11 cellular contexts compared by ENCODE assay signal in genomic region chr5:139141841-139142240, GRCh38. TPM values are rescaled to one million over a fixed set of nuclear protein-coding genes. Genes with fewer than 3 reads are reported as not detected.
DNase-seq lines count a peak whose midpoint lies in the region; ATAC-seq, FAIRE-seq and TF ChIP-seq lines count a peak whose summit lies in the region.
"Had no signal": no experiment of that assay in that cellular context is flagged by ENCODE, and none has a peak within 500 bp of the region (broad histone marks: within the 10 kb centered on the region; RNA-seq: fewer than 3 reads in every experiment).

No MANE protein-coding gene starts in this region.

- H3K36me3 ChIP-seq in GM12878 (ENCODE audit: control insufficient read depth in 2 of 2, insufficient read depth in 2 of 2, low read length in 1 of 2) (no peaks in the 10 kb centered on the region), right atrium auricular region (no peaks in the 10 kb centered on the region), prostate gland (no peaks in the 10 kb centered on the region)

- H4K20me1 ChIP-seq in GM12878 (ENCODE audit: control insufficient read depth, insufficient read depth) = no peaks in the 10 kb centered on the region

- POLR2A ChIA-PET in GM12878 (lab: Charles Lee) = interaction anchor here (0.6 to 1.9 kb wide), 2 partner anchors 37 to 70 kb away, joined by 3 to 6 read pairs; no protein-coding TSS in a partner anchor
- POLR2A ChIA-PET in GM10248 (lab: Yijun Ruan, JAX) = no interaction called here

- RAD21 ChIA-PET in GM12878 (lab: Charles Lee; ENCODE audit: unreplicated experiment) = interaction anchor here (1.8 kb wide), 1 partner anchor 56 kb away, joined by 5 read pairs; the partner anchor contains the start of gene SIL1

- TF ChIP-seq RAD21 in GM12878 (IDR thresholded peaks at IDR 0.05; ENCODE audit: insufficient read depth, low read depth, low read length) = no peak

- no TSS peak for BruUV-seq in GM12878 (replicated peaks; lab: Mats Ljungman, UMichigan)

- 98% methylated on average over 2 of the region's 2 CpGs for WGBS in GM12878 (ENCODE audit: insufficient coverage, insufficient replicate concordance, low lambda C conversion rate, missing lambda C conversion rate)
- 15% methylated on average over 2 of the region's 2 CpGs for WGBS in prostate gland

- FAIRE-seq in GM12878 (lab: Jason Lieb, UNC) = no peak

- TF ChIP-seq CTCF in GM12878 (IDR thresholded peaks at IDR 0.05 in 2 of 3, conservative IDR thresholded peaks at IDR 0.05 in 1 of 3; ENCODE audit: control insufficient read depth in 2 of 3, extremely low read depth in 1 of 3, insufficient read depth in 1 of 3, low read depth in 3 of 3, low read length in 3 of 3) (no peak), right atrium auricular region (IDR thresholded peaks at IDR 0.05) (no peak), prostate gland (IDR thresholded peaks at IDR 0.05) (no peak), GM10248 (IDR thresholded peaks at IDR 0.05; ENCODE audit: control extremely low read depth, extremely low read depth, low read depth, missing control alignments) (no peak)

- H3K4me2 ChIP-seq in GM12878 (ENCODE audit: control insufficient read depth, insufficient read depth) = peak overlapping the region; percentile 22; the same call in 1 of the 2 replicates

- no peaks in the 10 kb centered on the region for H3K9me3 ChIP-seq in GM12878 (replicated peaks; ENCODE audit: control insufficient read depth, insufficient read depth, low read length)
- H3K9me3 ChIP-seq in right atrium auricular region = no peaks in the 10 kb centered on the region
- H3K9me3 ChIP-seq in prostate gland = no peaks in the 10 kb centered on the region

- ATAC-seq in GM12878 (no peak), HG02759 (IDR thresholded peaks at IDR 0.05; ENCODE audit: unreplicated experiment) (no peak), GM18519 (IDR thresholded peaks at IDR 0.05; ENCODE audit: low FRiP score, unreplicated experiment) (no peak)
- ATAC-seq: Panc1 had no signal

- H3K9ac ChIP-seq in GM12878 (ENCODE audit: control insufficient read depth, insufficient read depth, low read length) = no peak overlapping the region

- CTCF ChIA-PET in GM12878 (lab: Yijun Ruan, JAX) = interaction anchor here (1.1 kb wide), 1 partner anchor 10 kb away, joined by 3 read pairs; no protein-coding TSS in a partner anchor
- CTCF ChIA-PET in GM10248 (lab: Yijun Ruan, JAX) = interaction anchor here (1.5 to 2.0 kb wide), 2 partner anchors 9 to 16 kb away, joined by 3 to 9 read pairs; no protein-coding TSS in a partner anchor

- intact Hi-C loops in GM12878 (cut with micrococcal nuclease; ENCODE audit: unreplicated experiment) (no loop called here), prostate gland (cut with DNase I) (no loop called here)

- H3K4me3 ChIP-seq in GM12878 (no peak overlapping the region), right atrium auricular region (no peak overlapping the region), prostate gland (no peak overlapping the region)

- TF ChIP-seq POLR2A in GM12878 (IDR thresholded peaks at IDR 0.05; ENCODE audit: low read depth, low read length) (no peak), prostate gland (IDR thresholded peaks at IDR 0.05) (no peak)

- in situ Hi-C loops in GM12878 (cut with MboI) = no loop called here

- H3K27me3 ChIP-seq in GM12878 (replicated peaks in 1 of 2; ENCODE audit: control insufficient read depth in 2 of 2, insufficient read depth in 2 of 2, low read length in 1 of 2) (no peaks in the 10 kb centered on the region), right atrium auricular region (no peaks in the 10 kb centered on the region), prostate gland (replicated peaks; ENCODE audit: insufficient read depth) (no peaks in the 10 kb centered on the region)

- H2AFZ ChIP-seq in GM12878 (ENCODE audit: control insufficient read depth, low read depth, low read length) = no peak overlapping the region

- H3K27ac ChIP-seq in GM12878 (ENCODE audit: control insufficient read depth, insufficient read depth) = no peak overlapping the region
- peak overlapping the region; percentile 60 to 72 for H3K27ac ChIP-seq in right atrium auricular region
- H3K27ac ChIP-seq in prostate gland = peak overlapping the region; percentile 24 to 38

- DNase-seq in EL (peak; percentile 45), GM12878 (ENCODE audit: low read depth, low spot score) (no peak), right atrium auricular region (ENCODE audit: low spot score) (peak; percentile 63), prostate gland (ENCODE audit: low spot score) (peak; percentile 32), GM10248 (ENCODE audit: extremely low spot score) (no peak)
- no peak for DNase-seq in stimulated activated CD4-positive, alpha-beta T cell treated with anti-CD3 and anti-CD28 coated beads, Interleukin-4, amount 100 ng/mL, for 4 hours
- DNase-seq: activated CD4-positive, alpha-beta T cell treated with anti-CD3 and anti-CD28 coated beads for 1 hour; central memory CD4-positive, alpha-beta T cell had no signal

- SMC1A ChIA-PET in GM12878 (lab: Charles Lee; ENCODE audit: uncharacterized antibody, unreplicated experiment) = interaction anchor here (1.4 kb wide), 1 partner anchor 15 kb away, joined by 3 read pairs; no protein-coding TSS in a partner anchor

- peaks cover 14% of the 10 kb centered on the region for H3K79me2 ChIP-seq in GM12878 (ENCODE audit: control insufficient read depth, insufficient read depth, low read length)

- no peak for TF ChIP-seq EP300 in GM12878 (IDR thresholded peaks at IDR 0.05; ENCODE audit: borderline replicate concordance in 1 of 2, control insufficient read depth in 1 of 2, low read depth in 2 of 2, low read length in 2 of 2)

- H3K4me1 ChIP-seq in GM12878 (ENCODE audit: control insufficient read depth, insufficient read depth, low read length) (peaks cover 29% of the 10 kb centered on the region), right atrium auricular region (peaks cover 0 to 50% of the 10 kb centered on the region in 2 donors), prostate gland (replicated peaks) (peaks cover 13% of the 10 kb centered on the region)

TF ChIP-seq in GM12878, 131 proteins besides CTCF, POLR2A, EP300 and RAD21 (continues in another document):
- TF ChIP-seq NR2C1 (IDR thresholded peaks at IDR 0.05) (no peak), USF2 (IDR thresholded peaks at IDR 0.05; ENCODE audit: borderline replicate concordance, low read depth, low read length) (no peak), ZNF384 (IDR thresholded peaks at IDR 0.05; ENCODE audit: borderline replicate concordance, low read depth, low read length) (no peak), PML (IDR thresholded peaks at IDR 0.05; ENCODE audit: low read length) (no peak), RELA (IDR thresholded peaks at IDR 0.05; ENCODE audit: borderline replicate concordance, partially characterized antibody) (no peak), WRNIP1 (IDR thresholded peaks at IDR 0.05; ENCODE audit: borderline replicate concordance, low read depth, low read length) (no peak), RAD51 (IDR thresholded peaks at IDR 0.05) (no peak), HCFC1 (IDR thresholded peaks at IDR 0.05; ENCODE audit: low read length) (no peak)
- TF ChIP-seq, protein P1, sequence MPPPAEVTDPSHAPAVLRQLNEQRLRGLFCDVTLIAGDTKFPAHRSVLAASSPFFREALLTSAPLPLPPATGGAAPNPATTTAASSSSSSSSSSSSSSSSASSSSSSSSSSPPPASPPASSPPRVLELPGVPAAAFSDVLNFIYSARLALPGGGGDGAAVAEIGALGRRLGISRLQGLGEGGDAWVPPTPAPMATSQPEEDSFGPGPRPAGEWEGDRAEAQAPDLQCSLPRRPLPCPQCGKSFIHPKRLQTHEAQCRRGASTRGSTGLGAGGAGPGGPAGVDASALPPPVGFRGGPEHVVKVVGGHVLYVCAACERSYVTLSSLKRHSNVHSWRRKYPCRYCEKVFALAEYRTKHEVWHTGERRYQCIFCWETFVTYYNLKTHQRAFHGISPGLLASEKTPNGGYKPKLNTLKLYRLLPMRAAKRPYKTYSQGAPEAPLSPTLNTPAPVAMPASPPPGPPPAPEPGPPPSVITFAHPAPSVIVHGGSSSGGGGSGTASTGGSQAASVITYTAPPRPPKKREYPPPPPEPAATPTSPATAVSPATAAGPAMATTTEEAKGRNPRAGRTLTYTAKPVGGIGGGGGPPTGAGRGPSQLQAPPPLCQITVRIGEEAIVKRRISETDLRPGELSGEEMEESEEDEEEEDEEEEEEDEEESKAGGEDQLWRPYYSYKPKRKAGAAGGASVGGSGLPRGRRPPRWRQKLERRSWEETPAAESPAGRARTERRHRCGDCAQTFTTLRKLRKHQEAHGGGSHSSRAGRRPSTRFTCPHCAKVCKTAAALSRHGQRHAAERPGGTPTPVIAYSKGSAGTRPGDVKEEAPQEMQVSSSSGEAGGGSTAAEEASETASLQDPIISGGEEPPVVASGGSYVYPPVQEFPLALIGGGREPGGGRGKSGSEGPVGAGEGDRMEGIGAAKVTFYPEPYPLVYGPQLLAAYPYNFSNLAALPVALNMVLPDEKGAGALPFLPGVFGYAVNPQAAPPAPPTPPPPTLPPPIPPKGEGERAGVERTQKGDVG (CRISPR knock-in tag; IDR thresholded peaks at IDR 0.05) = no peak

RNA-seq across cellular contexts. Expression of gene SIL1, which starts 56.3 kb away (rescaled TPM):
- 58.0 and 62.8 TPM in 2 replicates for total RNA-seq in GM12878 (2013; cell fraction: nucleolus; rRNA removed)
- total RNA-seq in GM12878 (2014; rRNA removed) = 36.2 and 41.2 TPM in 2 replicates
- 23.9 and 25.7 TPM in 2 replicates for total RNA-seq in GM12878 (2014; rRNA removed; fragmentation: Illumina TruSeq; extraction: Trizol)
- 41.4 and 42.9 TPM in 2 replicates for total RNA-seq in GM12878 (2021)
- polyA plus RNA-seq in GM12878 (2011; ENCODE audit: low read depth) = 30.8 TPM
- 21.4 and 28.0 TPM in 2 replicates for polyA plus RNA-seq in GM12878 (2011; rRNA removed)
- 24.3 and 37.9 TPM in 2 replicates for polyA plus RNA-seq in GM12878 (2011; cell fraction: cytosol; rRNA removed)
- polyA plus RNA-seq in GM12878 (2011; cell fraction: nucleus; rRNA removed) = 17.2 and 18.8 TPM in 2 replicates
- polyA plus RNA-seq in GM12878 (2012) = 31.7 and 33.1 TPM in 2 replicates
- polyA plus RNA-seq in GM12878 (2014; fragmentation: Illumina TruSeq; extraction: Trizol) = 26.1 and 27.7 TPM in 2 replicates
- 1 to 10 TPM; 4.1 to 8.2 TPM for polyA plus RNA-seq in GM12878 (2014; fragmentation: Nextera tagmentation; extraction: Ambion mirVana)
- polyA plus RNA-seq in GM12878 (2014; rRNA removed) = 32.6 and 40.7 TPM in 2 replicates
- polyA plus RNA-seq in GM12878 (2016; fragmentation: Nextera tagmentation; extraction: Ambion mirVana) = 10 to 100 TPM; 43.1 to 49.8 TPM
- polyA minus RNA-seq in GM12878 (2011; rRNA and poly(A)+ RNA removed) = 21.7 and 33.2 TPM in 2 replicates
- 10.8 and 15.6 TPM in 2 replicates for polyA minus RNA-seq in GM12878 (2011; cell fraction: cytosol; rRNA and poly(A)+ RNA removed)
- 10.2 and 17.8 TPM in 2 replicates for polyA minus RNA-seq in GM12878 (2011; cell fraction: nucleus; rRNA and poly(A)+ RNA removed)
- total RNA-seq in right atrium auricular region = 10 to 100 TPM; 32.7 to 41.3 TPM
- total RNA-seq in prostate gland = 10 to 100 TPM; 69.9 to 75.6 TPM

Comparison
In these comparisons a context has a peak if more than half of its experiments do, and no peak if none do; other contexts are left out.
1. DNase-seq: peak in EL (single experiment), right atrium auricular region (single experiment) and prostate gland (single experiment); none in GM12878 (single experiment), GM10248 (single experiment) and stimulated activated CD4-positive, alpha-beta T cell treated with anti-CD3 and anti-CD28 coated beads, Interleukin-4, amount 100 ng/mL, for 4 hours (0 of 2).